In the genomic region with DNA sequence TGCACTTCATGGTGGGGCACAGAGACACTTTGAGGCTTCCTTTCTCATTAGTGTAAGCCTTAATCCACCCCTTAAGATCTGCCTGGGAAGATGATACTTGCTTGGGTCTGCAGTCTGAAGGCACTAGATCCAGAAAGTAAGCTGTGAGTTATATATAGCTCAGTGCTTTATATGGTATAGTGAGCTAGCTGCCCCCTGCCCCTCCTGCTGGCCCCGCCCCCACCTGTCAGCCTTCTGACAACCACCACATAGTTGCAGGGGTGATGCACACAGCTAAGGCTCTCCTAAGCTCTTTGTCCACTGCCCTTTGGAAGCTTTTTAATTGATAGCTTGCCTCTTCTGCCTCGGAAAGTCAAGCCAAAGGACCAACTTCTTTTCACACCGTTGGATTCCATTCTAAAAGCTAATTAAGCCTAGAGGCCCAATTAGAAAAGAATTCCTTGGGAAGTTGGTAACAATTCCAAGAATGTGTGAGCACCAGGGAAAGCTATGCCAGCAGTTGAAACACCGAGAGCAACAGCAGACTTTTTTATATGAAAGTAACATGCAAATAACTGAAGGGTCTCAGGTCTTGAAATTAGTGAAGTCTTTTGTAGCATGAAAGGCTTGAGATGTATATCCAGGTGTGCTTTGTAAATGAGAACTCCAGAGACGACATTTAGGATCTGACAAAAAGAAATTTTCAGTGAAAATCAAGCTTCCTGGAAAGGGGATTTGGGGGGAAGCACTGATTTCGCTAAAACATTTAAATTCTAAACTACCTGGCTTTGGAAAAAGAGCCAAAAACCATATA, we compare ENCODE assay signal across 9 cellular contexts. TPM values are rescaled to one million over a fixed set of nuclear protein-coding genes. Genes with fewer than 3 reads are reported as not detected.
A peak's percentile ranks its signal among the peaks of the same experiment; 100 is the strongest.
DNase-seq lines count a peak whose midpoint lies in the region; ATAC-seq and TF ChIP-seq lines count a peak whose summit lies in the region.
"Had no signal": no experiment of that assay in that cellular context is flagged by ENCODE, and none has a peak within 500 bp of the region (broad histone marks: within the 10 kb centered on the region; RNA-seq: fewer than 3 reads in every experiment).

No MANE protein-coding gene starts in this region.

- peaks cover 0 to 35% (median 26%) of the 10 kb centered on the region in 9 donors for H3K36me3 ChIP-seq in heart right ventricle

- TSS peak; percentile 14 for BruUV-seq in Calu3 (replicated peaks; lab: Mats Ljungman, UMichigan)

- CTCF ChIA-PET in Calu3 (lab: Charles Lee): interaction anchor here (0.7 to 2.1 kb wide), 8 partner anchors 149 to 263 kb away, joined by 3 to 21 read pairs (median 4); no protein-coding TSS in a partner anchor

- intact Hi-C loops in Calu3 (cut with micrococcal nuclease; ENCODE audit: unreplicated experiment): no loop called here
- intact Hi-C loops in heart right ventricle (cut with DNase I): loop anchor here in 9 of 10 donors (2.0 to 10.0 kb wide), 9 partner anchors 47 to 360 kb away; no protein-coding TSS in a partner anchor

- in situ Hi-C loops in G401 (cut with HindIII; ENCODE audit: low sequenced_read_pairs): no loop called here

- H3K4me1 Mint-ChIP-seq in Calu3 (ENCODE audit: low read depth, unreplicated experiment): peaks cover 64% of the 10 kb centered on the region
- H3K4me1 Mint-ChIP-seq in osteocyte (ENCODE audit: unreplicated experiment): peaks cover 60% of the 10 kb centered on the region

- ATAC-seq in SK-N-SH treated with all-trans-retinoic acid at 6 μM for 48 hours (peak; percentile 7), heart right ventricle (peak in 4 of 8 donors; percentile 15 to 31 (median 24)), GM21367 (IDR thresholded peaks at IDR 0.05; ENCODE audit: unreplicated experiment) (no peak), left lobe of liver (no peak)

- H3K4me1 ChIP-seq in heart right ventricle: peaks cover 4 to 61% (median 31%) of the 10 kb centered on the region in 9 donors

- H3K27ac Mint-ChIP-seq in Calu3 (ENCODE audit: unreplicated experiment) (peak overlapping the region; percentile 77), osteocyte (ENCODE audit: unreplicated experiment) (peak overlapping the region; percentile 99)

- H3K27me3 ChIP-seq in heart right ventricle: peaks cover 0 to 74% (median 0%) of the 10 kb centered on the region in 7 donors

- H3K4me3 Mint-ChIP-seq in Calu3 (ENCODE audit: low read depth, unreplicated experiment) (peak overlapping the region; percentile 98), osteocyte (ENCODE audit: unreplicated experiment) (peak overlapping the region; percentile 99)

- H3K9me3 Mint-ChIP-seq in Calu3 (ENCODE audit: low read depth, unreplicated experiment) (no peaks in the 10 kb centered on the region), osteocyte (ENCODE audit: unreplicated experiment) (no peaks in the 10 kb centered on the region)

- WGBS in heart right ventricle, 2 donors: 34 to 49% methylated on average over 6 of the region's 6 CpGs

- peak overlapping the region; percentile 66 to 92 (median 80) for H3K4me3 ChIP-seq in heart right ventricle

- H3K9me3 ChIP-seq in heart right ventricle: no peaks in the 10 kb centered on the region

- peaks cover 88% of the 10 kb centered on the region for H3K36me3 Mint-ChIP-seq in Calu3 (ENCODE audit: insufficient read depth, unreplicated experiment)
- H3K36me3 Mint-ChIP-seq in osteocyte (ENCODE audit: unreplicated experiment): peaks cover 41% of the 10 kb centered on the region

- H3K27me3 Mint-ChIP-seq in Calu3 (ENCODE audit: unreplicated experiment) (no peaks in the 10 kb centered on the region), osteocyte (ENCODE audit: unreplicated experiment) (no peaks in the 10 kb centered on the region)

- peak overlapping the region; percentile 90 to 100 (median 98) for H3K27ac ChIP-seq in heart right ventricle

- peak; percentile 68 for DNase-seq in Calu3
- DNase-seq in heart right ventricle: peak in 1 of 2 donors; percentile 41
- no peak for DNase-seq in osteocyte (ENCODE audit: extremely low spot score, unreplicated experiment)
- no peak for DNase-seq in activated naive CD4-positive, alpha-beta T cell (lab: John Stamatoyannopoulos, UW)
- no peak for DNase-seq in left lobe of liver (ENCODE audit: low spot score)
- DNase-seq in G401 (ENCODE audit: low spot score): no peak
- DNase-seq: NCI-H2081 treated with DMSO at 0.1 percent for 48 hours had no signal

- TF ChIP-seq CTCF in Calu3 (IDR thresholded peaks at IDR 0.05; ENCODE audit: unreplicated experiment) (no peak), heart right ventricle (IDR thresholded peaks at IDR 0.05) (no peak), osteocyte (IDR thresholded peaks at IDR 0.05) (no peak)

TF ChIP-seq in SK-N-SH treated with all-trans-retinoic acid at 6 μM for 48 hours, 23 proteins besides CTCF, POLR2A, EP300 and RAD21:
- TF ChIP-seq, protein P1, sequence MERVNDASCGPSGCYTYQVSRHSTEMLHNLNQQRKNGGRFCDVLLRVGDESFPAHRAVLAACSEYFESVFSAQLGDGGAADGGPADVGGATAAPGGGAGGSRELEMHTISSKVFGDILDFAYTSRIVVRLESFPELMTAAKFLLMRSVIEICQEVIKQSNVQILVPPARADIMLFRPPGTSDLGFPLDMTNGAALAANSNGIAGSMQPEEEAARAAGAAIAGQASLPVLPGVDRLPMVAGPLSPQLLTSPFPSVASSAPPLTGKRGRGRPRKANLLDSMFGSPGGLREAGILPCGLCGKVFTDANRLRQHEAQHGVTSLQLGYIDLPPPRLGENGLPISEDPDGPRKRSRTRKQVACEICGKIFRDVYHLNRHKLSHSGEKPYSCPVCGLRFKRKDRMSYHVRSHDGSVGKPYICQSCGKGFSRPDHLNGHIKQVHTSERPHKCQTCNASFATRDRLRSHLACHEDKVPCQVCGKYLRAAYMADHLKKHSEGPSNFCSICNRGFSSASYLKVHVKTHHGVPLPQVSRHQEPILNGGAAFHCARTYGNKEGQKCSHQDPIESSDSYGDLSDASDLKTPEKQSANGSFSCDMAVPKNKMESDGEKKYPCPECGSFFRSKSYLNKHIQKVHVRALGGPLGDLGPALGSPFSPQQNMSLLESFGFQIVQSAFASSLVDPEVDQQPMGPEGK (CRISPR knock-in tag; IDR thresholded peaks at IDR 0.05; ENCODE audit: borderline replicate concordance): no peak
- TF ChIP-seq SNAI2 (CRISPR knock-in tag; IDR thresholded peaks at IDR 0.05) (no peak), GLIS3 (CRISPR knock-in tag; IDR thresholded peaks at IDR 0.05) (no peak; the same call in 1 of the 2 replicates), ZFP3 (CRISPR knock-in tag; IDR thresholded peaks at IDR 0.05) (no peak), ZNF8 (CRISPR knock-in tag; IDR thresholded peaks at IDR 0.05) (no peak), ZNF565 (CRISPR knock-in tag; conservative IDR thresholded peaks at IDR 0.05; ENCODE audit: low read depth) (no peak), TOX (CRISPR knock-in tag; IDR thresholded peaks at IDR 0.05; ENCODE audit: borderline replicate concordance) (no peak), OSR1 (CRISPR knock-in tag; IDR thresholded peaks at IDR 0.05) (no peak), ESRRG (CRISPR knock-in tag; IDR thresholded peaks at IDR 0.05) (no peak), ZNF70 (CRISPR knock-in tag; IDR thresholded peaks at IDR 0.05) (no peak), TCF4 (CRISPR knock-in tag; IDR thresholded peaks at IDR 0.05; ENCODE audit: borderline replicate concordance) (no peak)
- TF ChIP-seq, protein P2, sequence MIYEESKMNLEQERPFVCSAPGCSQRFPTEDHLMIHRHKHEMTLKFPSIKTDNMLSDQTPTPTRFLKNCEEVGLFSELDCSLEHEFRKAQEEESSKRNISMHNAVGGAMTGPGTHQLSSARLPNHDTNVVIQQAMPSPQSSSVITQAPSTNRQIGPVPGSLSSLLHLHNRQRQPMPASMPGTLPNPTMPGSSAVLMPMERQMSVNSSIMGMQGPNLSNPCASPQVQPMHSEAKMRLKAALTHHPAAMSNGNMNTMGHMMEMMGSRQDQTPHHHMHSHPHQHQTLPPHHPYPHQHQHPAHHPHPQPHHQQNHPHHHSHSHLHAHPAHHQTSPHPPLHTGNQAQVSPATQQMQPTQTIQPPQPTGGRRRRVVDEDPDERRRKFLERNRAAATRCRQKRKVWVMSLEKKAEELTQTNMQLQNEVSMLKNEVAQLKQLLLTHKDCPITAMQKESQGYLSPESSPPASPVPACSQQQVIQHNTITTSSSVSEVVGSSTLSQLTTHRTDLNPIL (CRISPR knock-in tag; IDR thresholded peaks at IDR 0.05; ENCODE audit: low read depth): no peak
- TF ChIP-seq, protein P3, sequence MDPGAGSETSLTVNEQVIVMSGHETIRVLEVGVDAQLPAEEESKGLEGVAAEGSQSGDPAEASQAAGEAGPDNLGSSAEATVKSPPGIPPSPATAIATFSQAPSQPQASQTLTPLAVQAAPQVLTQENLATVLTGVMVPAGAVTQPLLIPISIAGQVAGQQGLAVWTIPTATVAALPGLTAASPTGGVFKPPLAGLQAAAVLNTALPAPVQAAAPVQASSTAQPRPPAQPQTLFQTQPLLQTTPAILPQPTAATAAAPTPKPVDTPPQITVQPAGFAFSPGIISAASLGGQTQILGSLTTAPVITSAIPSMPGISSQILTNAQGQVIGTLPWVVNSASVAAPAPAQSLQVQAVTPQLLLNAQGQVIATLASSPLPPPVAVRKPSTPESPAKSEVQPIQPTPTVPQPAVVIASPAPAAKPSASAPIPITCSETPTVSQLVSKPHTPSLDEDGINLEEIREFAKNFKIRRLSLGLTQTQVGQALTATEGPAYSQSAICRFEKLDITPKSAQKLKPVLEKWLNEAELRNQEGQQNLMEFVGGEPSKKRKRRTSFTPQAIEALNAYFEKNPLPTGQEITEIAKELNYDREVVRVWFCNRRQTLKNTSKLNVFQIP (CRISPR knock-in tag; IDR thresholded peaks at IDR 0.05; ENCODE audit: borderline replicate concordance, low read depth): no peak
- TF ChIP-seq, protein P4, sequence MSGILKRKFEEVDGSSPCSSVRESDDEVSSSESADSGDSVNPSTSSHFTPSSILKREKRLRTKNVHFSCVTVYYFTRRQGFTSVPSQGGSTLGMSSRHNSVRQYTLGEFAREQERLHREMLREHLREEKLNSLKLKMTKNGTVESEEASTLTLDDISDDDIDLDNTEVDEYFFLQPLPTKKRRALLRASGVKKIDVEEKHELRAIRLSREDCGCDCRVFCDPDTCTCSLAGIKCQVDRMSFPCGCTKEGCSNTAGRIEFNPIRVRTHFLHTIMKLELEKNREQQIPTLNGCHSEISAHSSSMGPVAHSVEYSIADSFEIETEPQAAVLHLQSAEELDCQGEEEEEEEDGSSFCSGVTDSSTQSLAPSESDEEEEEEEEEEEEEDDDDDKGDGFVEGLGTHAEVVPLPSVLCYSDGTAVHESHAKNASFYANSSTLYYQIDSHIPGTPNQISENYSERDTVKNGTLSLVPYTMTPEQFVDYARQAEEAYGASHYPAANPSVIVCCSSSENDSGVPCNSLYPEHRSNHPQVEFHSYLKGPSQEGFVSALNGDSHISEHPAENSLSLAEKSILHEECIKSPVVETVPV (CRISPR knock-in tag; IDR thresholded peaks at IDR 0.05): no peak

RNA-seq across cellular contexts. Expression of a gene that starts 2.3 kb away (rescaled TPM):
- total RNA-seq in Calu3 (2022) (691 and 1,158 TPM in 2 replicates), heart right ventricle (over 10,000 TPM; 11,955 to 17,571 (median 14,403) TPM), osteocyte (1,635 and 1,747 TPM in 2 replicates), left lobe of liver (52.6 TPM)
- over 10,000 TPM; 10,066 to 18,091 TPM for polyA plus RNA-seq in heart right ventricle
- 768 and 828 TPM in 2 replicates for total RNA-seq in G401 (2014; rRNA removed; shearing (Covaris generic))

Comparison
In these comparisons a context has a peak if more than half of its experiments do, and no peak if none do; other contexts are left out.
1. RNA of a gene that starts 2.3 kb away (total RNA-seq): 11,955 to 17,571 TPM in heart right ventricle, 1,635 to 1,747 TPM in osteocyte, 691 to 1,158 TPM in Calu3 and 768 to 828 TPM in G401; 52.6 TPM in left lobe of liver (single experiment); every median in the first group is over 10 times any median in the second.